Comparison of ENCODE assay signal across 8 cellular contexts in genomic region chr12:111767362-111768158, GRCh38. TPM values are rescaled to one million over a fixed set of nuclear protein-coding genes. Genes with fewer than 3 reads are reported as not detected.
DNase-seq lines count a peak whose midpoint lies in the region; ATAC-seq, FAIRE-seq and TF ChIP-seq lines count a peak whose summit lies in the region.

No MANE protein-coding gene starts in this region.

- TF ChIP-seq EP300 in stomach (IDR thresholded peaks at IDR 0.05): no peak

- DNase-seq in A673 (ENCODE audit: low spot score): no peak
- DNase-seq in H9: no peak
- DNase-seq in astrocyte of the hippocampus (ENCODE audit: low read depth, low spot score): peak; percentile 52
- no peak for DNase-seq in keratinocyte (ENCODE audit: low read depth, low spot score)
- DNase-seq in stomach: no peak
- no peak for DNase-seq in SW 1271 (lab: John Stamatoyannopoulos, UW)
- no peak for DNase-seq in retina

- ATAC-seq in HG02885 (IDR thresholded peaks at IDR 0.05; ENCODE audit: poor library complexity, unreplicated experiment): no peak

- H3K9me3 Mint-ChIP-seq in H9: peaks cover 3 to 7% of the 10 kb centered on the region in 2 experiments

- no peak overlapping the region for H2AK5ac ChIP-seq in H9 (ENCODE audit: insufficient read length, low read length)

- dilution Hi-C loops in keratinocyte (cut with MboI; ENCODE audit: extremely low pct_ligation_motif_present, low sequenced_read_pairs): no loop called here

- H3K27me3 ChIP-seq in A673 (replicated peaks; ENCODE audit: insufficient read depth, low read depth, low read length, poor library complexity): no peaks in the 10 kb centered on the region
- H3K27me3 ChIP-seq in H9 (ENCODE audit: insufficient read depth, low read length): no peaks in the 10 kb centered on the region; the same call in 1 of the 2 replicates
- H3K27me3 ChIP-seq in keratinocyte (ENCODE audit: control insufficient read depth, extremely low read depth, insufficient read depth, low read length): no peaks in the 10 kb centered on the region
- no peaks in the 10 kb centered on the region for H3K27me3 ChIP-seq in stomach

- no peaks in the 10 kb centered on the region for H3K9me1 ChIP-seq in keratinocyte (ENCODE audit: control insufficient read depth, extremely low read depth, insufficient read depth, low read length)

- peak overlapping the region; percentile 73 to 93 (median 78); a peak in 4 of 7 replicates for H3K27ac Mint-ChIP-seq in H9

- H2BK20ac ChIP-seq in H9 (ENCODE audit: low read depth, low read length, poor library complexity, severe bottlenecking): no peak overlapping the region

- CTCF ChIA-PET in A673 (lab: Charles Lee): no interaction called here

- TSS peak; percentile 65 for BruUV-seq in A673 (replicated peaks; lab: Mats Ljungman, UMichigan)

- peak overlapping the region; percentile 62 for H3K4me2 ChIP-seq in H9 (ENCODE audit: insufficient read depth, insufficient read length, low read length)
- peak overlapping the region; percentile 61 for H3K4me2 ChIP-seq in keratinocyte (ENCODE audit: control insufficient read depth, extremely low read depth, insufficient read depth, low read depth, low read length)

- no CpG with 5 or more reads among the region's 18 CpGs for WGBS in H9 (ENCODE audit: extremely low coverage, insufficient read length, low lambda C conversion rate)
- 8 to 17% (median 15%) methylated on average over 18 of the region's 18 CpGs for WGBS in stomach, 5 donors

- H3K18ac ChIP-seq in H9 (ENCODE audit: insufficient read length, low read depth, low read length): peak overlapping the region; percentile 16

- H3K9ac ChIP-seq in H9 (ENCODE audit: extremely low read depth, insufficient read length, low read length) (peak overlapping the region; percentile 39), keratinocyte (ENCODE audit: control insufficient read depth, extremely low read depth, insufficient read depth, low read length) (peak overlapping the region; percentile 72)

- H2BK15ac ChIP-seq in H9 (ENCODE audit: low read depth, low read length): no peak overlapping the region

- H2BK12ac ChIP-seq in H9 (ENCODE audit: insufficient read length, low read depth, low read length): no peak overlapping the region

- H3K36me3 ChIP-seq in A673 (ENCODE audit: insufficient read depth, low read length, poor library complexity, severe bottlenecking) (no peaks in the 10 kb centered on the region), keratinocyte (ENCODE audit: control insufficient read depth in 2 of 2, extremely low read depth in 1 of 2, insufficient read depth in 2 of 2, low read length in 2 of 2) (no peaks in the 10 kb centered on the region), stomach (peaks cover 0 to 8% (median 3%) of the 10 kb centered on the region in 4 donors)

- H3K79me1 ChIP-seq in H9 (ENCODE audit: insufficient read depth, low read depth, low read length, poor library complexity, severe bottlenecking): no peaks in the 10 kb centered on the region

- no peak overlapping the region for H3K23ac ChIP-seq in H9 (ENCODE audit: insufficient read length, low read depth, low read length)

- no peak overlapping the region for H3K4ac ChIP-seq in H9 (ENCODE audit: low read depth, low read length)

- no peak overlapping the region for H4K5ac ChIP-seq in H9 (ENCODE audit: insufficient read length, low read depth, low read length)

- H3K27ac ChIP-seq in A673 (ENCODE audit: low read depth, low read length, poor library complexity, severe bottlenecking) (peak overlapping the region; percentile 73), H9 (ENCODE audit: insufficient read length, low read depth, low read length) (no peak overlapping the region), keratinocyte (ENCODE audit: control insufficient read depth, insufficient read depth, low read length) (peak overlapping the region; percentile 5), stomach (peak overlapping the region; percentile 86 to 94 (median 92))

- no peak for TF ChIP-seq POLR2A in stomach (IDR thresholded peaks at IDR 0.05)

- no peaks in the 10 kb centered on the region for H4K20me1 ChIP-seq in H9 (ENCODE audit: control insufficient read depth, insufficient read depth, insufficient read length)
- H4K20me1 ChIP-seq in keratinocyte (ENCODE audit: control insufficient read depth, extremely low read depth, insufficient read depth, low read length): no peaks in the 10 kb centered on the region

- H3K9me3 ChIP-seq in A673 (ENCODE audit: low read depth, low read length, poor library complexity, severe bottlenecking) (no peaks in the 10 kb centered on the region), H9 (ENCODE audit: control insufficient read depth, low read depth, low read length) (no peaks in the 10 kb centered on the region), keratinocyte (ENCODE audit: control insufficient read depth, low read depth, low read length) (no peaks in the 10 kb centered on the region), stomach (no peaks in the 10 kb centered on the region)

- H3K36me3 Mint-ChIP-seq in H9 (ENCODE audit: insufficient read depth in 1 of 3, low read depth in 3 of 3): peaks cover 3 to 10% (median 4%) of the 10 kb centered on the region in 3 experiments; a peak in 6 of 7 replicates

- H3K79me2 ChIP-seq in H9 (ENCODE audit: insufficient read depth, low read length) (no peaks in the 10 kb centered on the region), keratinocyte (ENCODE audit: control insufficient read depth, insufficient read depth, low read length) (no peaks in the 10 kb centered on the region)

- no peak overlapping the region for H2BK120ac ChIP-seq in H9 (ENCODE audit: low read depth, low read length, poor library complexity, severe bottlenecking)

- H3K56ac ChIP-seq in H9 (ENCODE audit: insufficient read length, low read depth, low read length): no peak overlapping the region

- TF ChIP-seq CTCF in A673 (conservative IDR thresholded peaks at IDR 0.05; ENCODE audit: low read depth, low read length): no peak
- no peak for TF ChIP-seq CTCF in H9 (conservative IDR thresholded peaks at IDR 0.05)
- TF ChIP-seq CTCF in keratinocyte (optimal IDR thresholded peaks at IDR 0.05 in 1 of 3, IDR thresholded peaks at IDR 0.05 in 1 of 3, conservative IDR thresholded peaks at IDR 0.05 in 1 of 3; ENCODE audit: extremely low read depth in 1 of 3, insufficient read depth in 2 of 3, low read length in 3 of 3): no peak
- no peak for TF ChIP-seq CTCF in stomach (IDR thresholded peaks at IDR 0.05)

- H3K4me1 ChIP-seq in A673 (ENCODE audit: insufficient read depth, low read length, poor library complexity, severe bottlenecking) (peaks cover 6% of the 10 kb centered on the region), H9 (ENCODE audit: insufficient read depth, low read length) (0 out of 2 replicates have a peak, but pooled peaks cover 3% of the 10 kb centered on the region), keratinocyte (ENCODE audit: control insufficient read depth, extremely low read depth, insufficient read depth, low read length) (peaks cover 9% of the 10 kb centered on the region), stomach (peaks cover 45 to 68% (median 60%) of the 10 kb centered on the region in 4 donors)

- no peak overlapping the region for H2BK5ac ChIP-seq in H9 (ENCODE audit: insufficient read length, low read length)

- H3K27me3 Mint-ChIP-seq in H9 (ENCODE audit: low read depth): peaks cover 14% of the 10 kb centered on the region

- H3K14ac ChIP-seq in H9 (ENCODE audit: insufficient read depth, low read length): 0 out of 2 replicates have a peak overlapping the region, but pooled peaks have one; percentile 68

- H2AFZ ChIP-seq in H9 (ENCODE audit: low read length) (no peak overlapping the region), keratinocyte (ENCODE audit: control insufficient read depth, low read length) (peak overlapping the region; percentile 70)

- no peak overlapping the region for H3T11ph ChIP-seq in H9 (ENCODE audit: low read length)

- intact Hi-C loops in A673 (cut with micrococcal nuclease; ENCODE audit: unreplicated experiment) (loop anchor here (5.0 kb wide), 1 partner anchor 45 kb away; no protein-coding TSS in a partner anchor), stomach (cut with DNase I; ENCODE audit: low total_unique reads) (no loop called here)

- H3K4me3 ChIP-seq in A673 (ENCODE audit: low read depth, low read length, poor library complexity, severe bottlenecking) (peak overlapping the region; percentile 87), keratinocyte (ENCODE audit: control insufficient read depth in 2 of 3, extremely low read depth in 1 of 3, insufficient read depth in 2 of 3, low read depth in 1 of 3, low read length in 3 of 3) (peak overlapping the region; percentile 56 to 81 (median 66)), stomach (peak overlapping the region; percentile 68 to 94 (median 88))

- H3K23me2 ChIP-seq in H9 (ENCODE audit: insufficient read length, low read depth, low read length, poor library complexity, severe bottlenecking): peaks cover 5% of the 10 kb centered on the region

- no peak for FAIRE-seq in keratinocyte (lab: Jason Lieb, UNC)

- no peak overlapping the region for H4K91ac ChIP-seq in H9 (ENCODE audit: insufficient read length, low read depth, low read length)

- H3K4me3 Mint-ChIP-seq in H9: peak overlapping the region; percentile 88 to 92

- H4K8ac ChIP-seq in H9 (replicated peaks; ENCODE audit: insufficient read length, low read depth, low read length): no peak overlapping the region

- H3K4me1 Mint-ChIP-seq in H9: peaks cover 15 to 16% of the 10 kb centered on the region in 2 experiments

- POLR2A ChIA-PET in A673 (lab: Charles Lee; ENCODE audit: low non-redundant PET): no interaction called here

RNA-seq across cellular contexts. Expression of gene ALDH2, which starts 0.8 kb away (rescaled TPM):
- 24.5 and 34.8 TPM in 2 replicates for total RNA-seq in A673 (2021)
- 44.0 and 50.1 TPM in 2 replicates for total RNA-seq in H9 (2021)
- polyA plus RNA-seq in keratinocyte: 30.6 to 40.1 TPM (median 33.8 TPM) in 3 replicates
- polyA plus RNA-seq in keratinocyte (2011; ENCODE audit: low read depth): 18.5 TPM
- 19.7 and 34.1 TPM in 2 replicates for polyA plus RNA-seq in keratinocyte (2011; cell fraction: cytosol; rRNA removed)
- polyA plus RNA-seq in keratinocyte (2011; cell fraction: nucleus; rRNA removed): 24.9 and 29.3 TPM in 2 replicates
- polyA plus RNA-seq in keratinocyte (2012; ENCODE audit: low replicate concordance): 26.0 and 34.2 TPM in 2 replicates
- 18.1 to 34.5 TPM (median 25.5 TPM) in 3 replicates for polyA minus RNA-seq in keratinocyte
- 23.2 TPM for polyA minus RNA-seq in keratinocyte (2011; cell fraction: cytosol; rRNA and poly(A)+ RNA removed)
- polyA minus RNA-seq in keratinocyte (2011; cell fraction: nucleus; rRNA and poly(A)+ RNA removed): 12.3 and 15.4 TPM in 2 replicates
- 100 to 1,000 TPM in 3 of 5 donors, 10 to 100 TPM in 2; 50.3 to 196 (median 116) TPM for total RNA-seq in stomach
- polyA plus RNA-seq in stomach: 100 to 1,000 TPM; 129 to 296 (median 134) TPM
